8 cellular contexts compared by ENCODE assay signal in the genomic region with DNA sequence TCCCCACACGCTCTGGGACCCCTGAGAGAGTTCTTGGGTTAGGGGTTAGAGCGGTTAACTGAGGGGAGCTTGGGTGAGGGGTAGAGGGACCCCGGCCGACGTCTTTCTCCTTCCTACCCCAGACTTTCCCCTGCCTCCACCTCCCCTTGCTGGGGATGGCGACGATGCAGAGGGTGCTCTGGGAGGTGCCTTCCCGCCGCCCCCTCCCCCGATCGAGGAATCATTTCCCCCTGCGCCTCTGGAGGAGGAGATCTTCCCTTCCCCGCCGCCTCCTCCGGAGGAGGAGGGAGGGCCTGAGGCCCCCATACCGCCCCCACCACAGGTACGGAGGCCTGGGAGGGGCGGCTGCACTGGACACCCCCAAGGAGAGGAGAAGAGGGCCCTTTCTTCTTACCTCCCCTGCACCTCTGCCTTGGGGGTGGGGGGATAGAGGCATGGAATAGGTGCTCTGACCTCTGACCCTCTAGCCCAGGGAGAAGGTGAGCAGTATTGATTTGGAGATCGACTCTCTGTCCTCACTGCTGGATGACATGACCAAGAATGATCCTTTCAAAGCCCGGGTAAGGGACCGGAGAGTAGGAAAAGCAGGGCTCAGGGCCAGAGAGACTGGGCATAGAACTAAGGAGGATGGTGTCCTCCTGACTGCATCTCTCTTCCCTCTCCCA. TPM values are rescaled to one million over a fixed set of nuclear protein-coding genes. Genes with fewer than 3 reads are reported as not detected.
DNase-seq lines count a peak whose midpoint lies in the region; ATAC-seq and TF ChIP-seq lines count a peak whose summit lies in the region.

No MANE protein-coding gene starts in this region.

- TF ChIP-seq CTCF in HEK293 (tag by site-specific recombination; IDR thresholded peaks at IDR 0.05), result no peak

- POLR2A ChIA-PET in HEK293 (lab: Yijun Ruan, JAX), result interaction anchor here (0.6 to 3.0 kb wide), 7 partner anchors 10 to 1020 kb away, joined by 3 to 10 read pairs (median 4); partner anchors contain the start of genes CASP2 and EPHA1
- POLR2A ChIA-PET in activated CD8-positive, alpha-beta T cell treated with anti-CD3 and anti-CD28 coated beads, Interleukin-2, amount 10 ng/mL, durations not matched to agents 7 days and 5 days (lab: Charles Lee), result interaction anchor here (0.6 to 2.7 kb wide), 4 partner anchors 9 to 119 kb away, joined by 3 to 18 read pairs (median 3); partner anchors contain the start of gene GSTK1
- POLR2A ChIA-PET in HEK293T (lab: Yijun Ruan, JAX), result interaction anchor here (0.6 to 1.9 kb wide), 8 partner anchors 8 to 94 kb away, joined by 3 to 7 read pairs (median 4); partner anchors contain the start of genes CASP2 and FAM131B

- no peak for DNase-seq in activated CD8-positive, alpha-beta T cell treated with anti-CD3 and anti-CD28 coated beads, Interleukin-2, amount 10 ng/mL, durations not matched to agents 7 days and 5 days
- no peak for DNase-seq in stimulated activated effector memory CD8-positive, alpha-beta T cell treated with anti-CD3 and anti-CD28 coated beads, Interleukin-12 subunit alpha, Interleukin-12 subunit beta, amount 100 ng/mL, for 72 hours (ENCODE audit: low spot score in 2 of 2)
- DNase-seq in KG1 (lab: John Stamatoyannopoulos, UW) (no peak), HEK293T (ENCODE audit: extremely low spot score) (no peak), NCI-H748 (lab: John Stamatoyannopoulos, UW; ENCODE audit: unreplicated experiment) (no peak), NCI-H1694 (lab: John Stamatoyannopoulos, UW) (no peak)

- no peak for ATAC-seq in activated CD8-positive, alpha-beta T cell treated with anti-CD3 and anti-CD28 coated beads, Interleukin-2, amount 10 ng/mL, durations not matched to agents 7 days and 5 days
- ATAC-seq in stimulated activated effector memory CD8-positive, alpha-beta T cell treated with anti-CD3 and anti-CD28 coated beads, Interleukin-12 subunit alpha, Interleukin-12 subunit beta, amount 100 ng/mL, for 72 hours, result no peak

- H3K27me3 ChIP-seq in iPS-18a (ENCODE audit: control insufficient read depth, insufficient read depth, low read length), result no peaks in the 10 kb centered on the region

- peak overlapping the region; percentile 89 for H3K9ac ChIP-seq in iPS-18a (ENCODE audit: low read length)

- CTCF ChIA-PET in HEK293 (lab: Yijun Ruan, JAX), result interaction anchor here (0.6 to 1.3 kb wide), 4 partner anchors 32 to 133 kb away, joined by 3 to 4 read pairs (median 4); no protein-coding TSS in a partner anchor
- CTCF ChIA-PET in activated CD8-positive, alpha-beta T cell treated with anti-CD3 and anti-CD28 coated beads, Interleukin-2, amount 10 ng/mL, durations not matched to agents 7 days and 5 days (lab: Charles Lee), result interaction anchor here (1.1 to 2.8 kb wide), 4 partner anchors 33 to 142 kb away, joined by 3 to 11 read pairs (median 4); no protein-coding TSS in a partner anchor
- CTCF ChIA-PET in HEK293T (lab: Yijun Ruan, JAX), result no interaction called here

- H3K4me3 ChIP-seq in HEK293 (ENCODE audit: low read depth, low read length), result peak overlapping the region; percentile 85
- peak overlapping the region; percentile 88 for H3K4me3 ChIP-seq in iPS-18a (ENCODE audit: low read length)

- H3K36me3 ChIP-seq in HEK293 (ENCODE audit: control insufficient read depth in 2 of 2, insufficient read depth in 1 of 2, low read length in 2 of 2), result peaks cover 5 to 46% of the 10 kb centered on the region in 2 experiments; a peak in 2 of 3 replicates
- peaks cover 30% of the 10 kb centered on the region for H3K36me3 ChIP-seq in iPS-18a (ENCODE audit: control insufficient read depth, low read depth, low read length)

- H3K27me3 Mint-ChIP-seq in activated CD8-positive, alpha-beta T cell treated with anti-CD3 and anti-CD28 coated beads, Interleukin-2, amount 10 ng/mL, durations not matched to agents 7 days and 5 days (ENCODE audit: low read depth), result no peaks in the 10 kb centered on the region

- H3K27ac ChIP-seq in HEK293 (ENCODE audit: extremely low read depth, low read depth, low read length) (no peak overlapping the region; the same call in 1 of the 2 replicates), iPS-18a (ENCODE audit: low read length) (peak overlapping the region; percentile 6)

- H3K4me3 Mint-ChIP-seq in activated CD8-positive, alpha-beta T cell treated with anti-CD3 and anti-CD28 coated beads, Interleukin-2, amount 10 ng/mL, durations not matched to agents 7 days and 5 days, result no peak overlapping the region
- no peak overlapping the region for H3K4me3 Mint-ChIP-seq in stimulated activated effector memory CD8-positive, alpha-beta T cell treated with anti-CD3 and anti-CD28 coated beads, Interleukin-12 subunit alpha, Interleukin-12 subunit beta, amount 100 ng/mL, for 72 hours

- peaks cover 18% of the 10 kb centered on the region for H3K4me1 Mint-ChIP-seq in activated CD8-positive, alpha-beta T cell treated with anti-CD3 and anti-CD28 coated beads, Interleukin-2, amount 10 ng/mL, durations not matched to agents 7 days and 5 days (ENCODE audit: low read depth)
- peaks cover 35% of the 10 kb centered on the region for H3K4me1 Mint-ChIP-seq in stimulated activated effector memory CD8-positive, alpha-beta T cell treated with anti-CD3 and anti-CD28 coated beads, Interleukin-12 subunit alpha, Interleukin-12 subunit beta, amount 100 ng/mL, for 72 hours

- H3K27ac Mint-ChIP-seq in activated CD8-positive, alpha-beta T cell treated with anti-CD3 and anti-CD28 coated beads, Interleukin-2, amount 10 ng/mL, durations not matched to agents 7 days and 5 days, result peak overlapping the region; percentile 47
- H3K27ac Mint-ChIP-seq in stimulated activated effector memory CD8-positive, alpha-beta T cell treated with anti-CD3 and anti-CD28 coated beads, Interleukin-12 subunit alpha, Interleukin-12 subunit beta, amount 100 ng/mL, for 72 hours, result peak overlapping the region; percentile 61

- H3K9me3 ChIP-seq in HEK293 (ENCODE audit: control insufficient read depth, insufficient read depth, low read depth, low read length), result no peaks in the 10 kb centered on the region
- H3K9me3 ChIP-seq in iPS-18a (ENCODE audit: control insufficient read depth, low read depth, low read length), result no peaks in the 10 kb centered on the region

- H3K9me3 Mint-ChIP-seq in activated CD8-positive, alpha-beta T cell treated with anti-CD3 and anti-CD28 coated beads, Interleukin-2, amount 10 ng/mL, durations not matched to agents 7 days and 5 days (ENCODE audit: insufficient read depth), result no peaks in the 10 kb centered on the region
- H3K9me3 Mint-ChIP-seq in stimulated activated effector memory CD8-positive, alpha-beta T cell treated with anti-CD3 and anti-CD28 coated beads, Interleukin-12 subunit alpha, Interleukin-12 subunit beta, amount 100 ng/mL, for 72 hours, result no peaks in the 10 kb centered on the region

- H3K4me1 ChIP-seq in HEK293 (ENCODE audit: control insufficient read depth, insufficient read depth, low read length) (peaks cover 3% of the 10 kb centered on the region; the same call in 1 of the 2 replicates), iPS-18a (ENCODE audit: control insufficient read depth, low read depth, low read length) (peaks cover 16% of the 10 kb centered on the region)

- no peaks in the 10 kb centered on the region for H3K36me3 Mint-ChIP-seq in activated CD8-positive, alpha-beta T cell treated with anti-CD3 and anti-CD28 coated beads, Interleukin-2, amount 10 ng/mL, durations not matched to agents 7 days and 5 days (ENCODE audit: low read depth)
- peaks cover 18% of the 10 kb centered on the region for H3K36me3 Mint-ChIP-seq in stimulated activated effector memory CD8-positive, alpha-beta T cell treated with anti-CD3 and anti-CD28 coated beads, Interleukin-12 subunit alpha, Interleukin-12 subunit beta, amount 100 ng/mL, for 72 hours

TF ChIP-seq in HEK293, 187 proteins besides CTCF, POLR2A, EP300 and RAD21 (continues in another document):
- TF ChIP-seq ZFP37 (tag by site-specific recombination; IDR thresholded peaks at IDR 0.05) (no peak), ZNF76 (tag by site-specific recombination; IDR thresholded peaks at IDR 0.05; ENCODE audit: borderline replicate concordance, low read depth) (peak; percentile 14; the same call in 1 of the 2 replicates), EGR2 (tag by site-specific recombination; IDR thresholded peaks at IDR 0.05; ENCODE audit: low read depth) (peak; percentile 32; the same call in 1 of the 2 replicates)
- TF ChIP-seq, protein P1, sequence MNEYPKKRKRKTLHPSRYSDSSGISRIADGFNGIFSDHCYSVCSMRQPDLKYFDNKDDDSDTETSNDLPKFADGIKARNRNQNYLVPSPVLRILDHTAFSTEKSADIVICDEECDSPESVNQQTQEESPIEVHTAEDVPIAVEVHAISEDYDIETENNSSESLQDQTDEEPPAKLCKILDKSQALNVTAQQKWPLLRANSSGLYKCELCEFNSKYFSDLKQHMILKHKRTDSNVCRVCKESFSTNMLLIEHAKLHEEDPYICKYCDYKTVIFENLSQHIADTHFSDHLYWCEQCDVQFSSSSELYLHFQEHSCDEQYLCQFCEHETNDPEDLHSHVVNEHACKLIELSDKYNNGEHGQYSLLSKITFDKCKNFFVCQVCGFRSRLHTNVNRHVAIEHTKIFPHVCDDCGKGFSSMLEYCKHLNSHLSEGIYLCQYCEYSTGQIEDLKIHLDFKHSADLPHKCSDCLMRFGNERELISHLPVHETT (tag by site-specific recombination; IDR thresholded peaks at IDR 0.05), result no peak

TF ChIP-seq in HEK293T, 16 proteins besides CTCF, POLR2A, EP300 and RAD21:
- TF ChIP-seq ARNT (IDR thresholded peaks at IDR 0.05) (no peak), HDGF (IDR thresholded peaks at IDR 0.05; ENCODE audit: borderline replicate concordance) (no peak), BHLHE40 (IDR thresholded peaks at IDR 0.05; ENCODE audit: borderline replicate concordance) (no peak), SP1 (IDR thresholded peaks at IDR 0.05) (no peak), ZNF384 (IDR thresholded peaks at IDR 0.05) (no peak), FOXM1 (IDR thresholded peaks at IDR 0.05; ENCODE audit: borderline replicate concordance) (no peak), CTBP1 (IDR thresholded peaks at IDR 0.05; ENCODE audit: borderline replicate concordance) (no peak), NFRKB (IDR thresholded peaks at IDR 0.05) (no peak), SUZ12 (IDR thresholded peaks at IDR 0.05) (no peak), ELF4 (IDR thresholded peaks at IDR 0.05) (no peak), FOXK2 (IDR thresholded peaks at IDR 0.05) (no peak), LEF1 (IDR thresholded peaks at IDR 0.05; ENCODE audit: borderline replicate concordance) (no peak), L3MBTL2 (conservative IDR thresholded peaks at IDR 0.05) (no peak), FOXA1 (IDR thresholded peaks at IDR 0.05) (no peak)

RNA-seq across cellular contexts. Expression of gene ZYX, which starts 1.1 kb away (rescaled TPM):
- 100 to 1,000 TPM; 179 to 192 TPM for total RNA-seq in activated CD8-positive, alpha-beta T cell treated with anti-CD3 and anti-CD28 coated beads, Interleukin-2, amount 10 ng/mL, durations not matched to agents 7 days and 5 days

RNA-seq across cellular contexts. Expression of gene FAM131B, which starts 19.7 kb away (rescaled TPM):
- 1 to 10 TPM; 2.2 to 2.4 TPM for total RNA-seq in activated CD8-positive, alpha-beta T cell treated with anti-CD3 and anti-CD28 coated beads, Interleukin-2, amount 10 ng/mL, durations not matched to agents 7 days and 5 days

RNA-seq across cellular contexts. Expression of gene EPHA1, which starts 26.4 kb away (rescaled TPM):
- total RNA-seq in activated CD8-positive, alpha-beta T cell treated with anti-CD3 and anti-CD28 coated beads, Interleukin-2, amount 10 ng/mL, durations not matched to agents 7 days and 5 days, result 10 to 100 TPM; 12.4 to 15.7 TPM
